In genomic region chr3:13305623-13306022, GRCh38 we compare ENCODE assay signal across 1 cellular context.
TF ChIP-seq lines count a peak whose summit lies in the region.

No MANE protein-coding gene starts in this region.

TF ChIP-seq in H1, 55 proteins besides CTCF, POLR2A, EP300 and RAD21:
- TF ChIP-seq TEAD4 (IDR thresholded peaks at IDR 0.05; ENCODE audit: low read depth, low read length) (no peak), CTBP2 (IDR thresholded peaks at IDR 0.05; ENCODE audit: borderline replicate concordance, insufficient read depth, insufficient read length, low read length) (no peak), PHF8 (conservative IDR thresholded peaks at IDR 0.05; ENCODE audit: low read depth, low read length) (no peak), EZH2 (IDR thresholded peaks at IDR 0.05; ENCODE audit: low read depth, low read length, severe bottlenecking) (no peak), SIX5 (IDR thresholded peaks at IDR 0.05; ENCODE audit: low read depth, low read length) (no peak), RBBP5 (IDR thresholded peaks at IDR 0.05; ENCODE audit: borderline replicate concordance, low read depth, low read length) (no peak), CHD7 (IDR thresholded peaks at IDR 0.05; ENCODE audit: insufficient replicate concordance, low read length) (no peak), RXRA (IDR thresholded peaks at IDR 0.05; ENCODE audit: insufficient read depth, low read depth, low read length) (no peak), BRCA1 (IDR thresholded peaks at IDR 0.05; ENCODE audit: low read depth, low read length) (no peak), SP4 (IDR thresholded peaks at IDR 0.05; ENCODE audit: low read length) (no peak), CHD1 (IDR thresholded peaks at IDR 0.05; ENCODE audit: low read depth, low read length) (no peak)
